22 cellular contexts compared by ENCODE assay signal in the genomic region with DNA sequence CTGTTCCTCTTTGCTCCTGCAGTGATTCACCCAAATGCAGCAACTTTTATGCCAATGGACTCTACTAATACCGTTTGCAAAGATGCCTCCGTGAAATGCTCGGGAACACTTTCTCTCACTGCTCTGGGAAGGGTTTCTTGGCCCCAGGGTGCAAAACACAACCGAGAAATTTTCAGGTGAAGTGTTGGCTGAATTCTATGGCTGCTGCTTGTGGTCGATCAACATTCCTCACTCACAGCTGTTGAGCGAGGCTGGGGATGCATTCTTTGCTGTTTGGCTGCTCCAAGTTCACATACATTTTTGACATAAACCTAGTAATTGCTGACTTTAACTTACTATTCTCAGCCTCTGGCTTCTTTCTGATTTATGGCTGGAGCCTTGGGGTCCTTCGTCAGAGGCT.
"Had no signal": no experiment of that assay in that cellular context is flagged by ENCODE, and none has a peak within 500 bp of the region (broad histone marks: within the 10 kb centered on the region; RNA-seq: fewer than 3 reads in every experiment).

No MANE protein-coding gene starts in this region.

- DNase-seq: cortex of kidney; effector CD4-positive, alpha-beta T cell; effector memory CD4-positive, alpha-beta T cell; foreskin keratinocyte; heart left ventricle; hypothalamus; immature natural killer cell; left cardiac atrium; left lung; left ventricle myocardium superior; lower lobe of right lung; mucosa of descending colon; naive B cell had no signal

- H3K79me2 ChIP-seq: hepatocyte had no signal

- H3K4me1 Mint-ChIP-seq: immature natural killer cell, naive B cell had no signal

- H3K4me2 ChIP-seq: hepatocyte had no signal

- H3K27ac ChIP-seq: esophagus muscularis mucosa, foreskin keratinocyte, gastroesophageal sphincter, heart left ventricle, hepatocyte, left lung, lower lobe of right lung had no signal

- H3K4me3 ChIP-seq: esophagus muscularis mucosa, gastroesophageal sphincter, heart left ventricle, hepatocyte, left lung, lower lobe of right lung, mucosa of descending colon had no signal

- H3K4me1 ChIP-seq: esophagus muscularis mucosa, foreskin keratinocyte, gastroesophageal sphincter, heart left ventricle, left lung, lower lobe of right lung had no signal

- H2AFZ ChIP-seq: hepatocyte had no signal

- H3K27me3 Mint-ChIP-seq: dendritic cell treated with granulocyte-macrophage colony-stimulating factor and Interleukin-4, amounts not matched to agents 40 ng/mL and 50 ng/mL, for 4 days had no signal

- H3K36me3 Mint-ChIP-seq: immature natural killer cell, mesothelial cell of epicardium, naive B cell had no signal

- H3K4me3 Mint-ChIP-seq: dendritic cell treated with granulocyte-macrophage colony-stimulating factor and Interleukin-4, amounts not matched to agents 40 ng/mL and 50 ng/mL, for 4 days; immature natural killer cell; mesothelial cell of epicardium; naive B cell had no signal

- H3K9me3 ChIP-seq: esophagus muscularis mucosa, gastroesophageal sphincter, left lung, lower lobe of right lung, mucosa of descending colon had no signal

- H3K27ac Mint-ChIP-seq: dendritic cell treated with granulocyte-macrophage colony-stimulating factor and Interleukin-4, amounts not matched to agents 40 ng/mL and 50 ng/mL, for 4 days; immature natural killer cell; mesothelial cell of epicardium; naive B cell had no signal

- H3K36me3 ChIP-seq: esophagus muscularis mucosa, gastroesophageal sphincter, heart left ventricle, left lung, lower lobe of right lung had no signal

- H3K9me3 Mint-ChIP-seq: dendritic cell treated with granulocyte-macrophage colony-stimulating factor and Interleukin-4, amounts not matched to agents 40 ng/mL and 50 ng/mL, for 4 days; mesothelial cell of epicardium had no signal

- H3K27me3 ChIP-seq: esophagus muscularis mucosa, foreskin keratinocyte, hepatocyte had no signal

- FAIRE-seq: colon, endothelial cell of umbilical vein, frontal cortex, keratinocyte had no signal
